Comparison of ENCODE assay signal across 17 cellular contexts in genomic region chr1:3425486-3426215, GRCh38. TPM values are rescaled to one million over a fixed set of nuclear protein-coding genes. Genes with fewer than 3 reads are reported as not detected.
"Had no signal": no experiment of that assay in that cellular context is flagged by ENCODE, and none has a peak within 500 bp of the region (broad histone marks: within the 10 kb centered on the region; RNA-seq: fewer than 3 reads in every experiment).

No MANE protein-coding gene starts in this region.

- H3K4me1 Mint-ChIP-seq: immature natural killer cell had no signal

- DNase-seq: effector CD4-positive, alpha-beta T cell; immature natural killer cell; islet precursor cell; mammary epithelial cell; naive thymus-derived CD8-positive, alpha-beta T cell; nephron progenitor cell; ovary; retina; stimulated activated CD4-positive, alpha-beta T cell treated with anti-CD3 and anti-CD28 coated beads, Interleukin-2, amount 100 ng/mL, for 24 hours; stimulated activated CD4-positive, alpha-beta T cell treated with anti-CD3 and anti-CD28 coated beads, Interleukin-4, amount 100 ng/mL, for 24 hours; stimulated activated naive CD4-positive, alpha-beta T cell treated with Interleukin-2 at 50 U/mL for 16 hours; stomach; thyroid gland; trophoblast cell had no signal

- H3K9me3 Mint-ChIP-seq: naive thymus-derived CD8-positive, alpha-beta T cell; stimulated activated effector memory CD8-positive, alpha-beta T cell treated with anti-CD3 and anti-CD28 coated beads, Interleukin-12 subunit alpha, Interleukin-12 subunit beta, amount 100 ng/mL, for 72 hours had no signal

- H3K36me3 Mint-ChIP-seq: immature natural killer cell; naive thymus-derived CD8-positive, alpha-beta T cell; stimulated activated effector memory CD8-positive, alpha-beta T cell treated with anti-CD3 and anti-CD28 coated beads, Interleukin-12 subunit alpha, Interleukin-12 subunit beta, amount 100 ng/mL, for 72 hours had no signal

- H3K4me3 Mint-ChIP-seq: immature natural killer cell; naive thymus-derived CD8-positive, alpha-beta T cell; nephron progenitor cell; stimulated activated effector memory CD8-positive, alpha-beta T cell treated with anti-CD3 and anti-CD28 coated beads, Interleukin-12 subunit alpha, Interleukin-12 subunit beta, amount 100 ng/mL, for 72 hours had no signal

- H3K27ac Mint-ChIP-seq: immature natural killer cell; naive thymus-derived CD8-positive, alpha-beta T cell; nephron progenitor cell; stimulated activated effector memory CD8-positive, alpha-beta T cell treated with anti-CD3 and anti-CD28 coated beads, Interleukin-12 subunit alpha, Interleukin-12 subunit beta, amount 100 ng/mL, for 72 hours had no signal

RNA-seq across cellular contexts. Expression of gene ARHGEF16, which starts 28.8 kb away (rescaled TPM):
- total RNA-seq: frontal cortex; myocyte; naive thymus-derived CD8-positive, alpha-beta T cell had no signal
